8 cellular contexts compared by ENCODE assay signal in the genomic region with DNA sequence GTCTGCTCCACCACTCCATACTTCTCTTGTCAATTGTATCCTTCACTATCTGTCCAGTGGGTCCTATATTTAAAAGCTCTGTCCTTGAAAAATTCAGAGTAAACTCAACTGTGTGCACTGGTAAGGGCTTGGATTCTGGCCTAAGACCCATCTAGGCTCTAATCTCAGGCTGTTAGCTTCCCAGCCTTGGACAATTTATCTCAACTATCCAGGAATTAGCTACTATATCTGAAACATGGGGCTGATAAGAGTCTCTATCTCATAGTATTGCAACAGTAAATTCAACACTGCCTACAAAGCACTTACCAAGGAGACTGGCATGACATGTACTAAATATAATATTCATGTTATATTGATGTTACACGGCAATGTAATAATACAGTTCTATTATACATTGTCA.
"Had no signal": no experiment of that assay in that cellular context is flagged by ENCODE, and none has a peak within 500 bp of the region (broad histone marks: within the 10 kb centered on the region; RNA-seq: fewer than 3 reads in every experiment).

No MANE protein-coding gene starts in this region.

- ATAC-seq: GM12878 had no signal

- H3K4me3 ChIP-seq: GM12878 had no signal

- DNase-seq: GDM1, GF-D8 had no signal

- FAIRE-seq: G401.6, GM12878, GM12891, GM12892, GM18507, GM19239 had no signal
